In genomic region chr12:87656311-87656710, GRCh38 we compare ENCODE assay signal across 16 cellular contexts.
DNase-seq lines count a peak whose midpoint lies in the region; ATAC-seq, FAIRE-seq and TF ChIP-seq lines count a peak whose summit lies in the region.
"Had no signal": no experiment of that assay in that cellular context is flagged by ENCODE, and none has a peak within 500 bp of the region (broad histone marks: within the 10 kb centered on the region; RNA-seq: fewer than 3 reads in every experiment).

No MANE protein-coding gene starts in this region.

- H3K27me3 Mint-ChIP-seq in GM23338 (ENCODE audit: insufficient read depth, low read depth, poor library complexity) (peaks cover 4% of the 10 kb centered on the region), WTC11 (ENCODE audit: low read depth) (no peaks in the 10 kb centered on the region), nephron progenitor cell (ENCODE audit: low read depth, poor library complexity) (no peaks in the 10 kb centered on the region)
- H3K27me3 Mint-ChIP-seq: B cell; CD4-positive, alpha-beta T cell had no signal

- H3K36me3 Mint-ChIP-seq in GM23338 (ENCODE audit: low read depth) (no peaks in the 10 kb centered on the region), WTC11 (no peaks in the 10 kb centered on the region), nephron progenitor cell (ENCODE audit: low read depth) (no peaks in the 10 kb centered on the region)

- TF ChIP-seq CTCF in GM23338 (conservative IDR thresholded peaks at IDR 0.05; ENCODE audit: low read depth in 2 of 2) (no peak), WTC11 (IDR thresholded peaks at IDR 0.05) (no peak), nephron progenitor cell (IDR thresholded peaks at IDR 0.05) (no peak), foreskin fibroblast (IDR thresholded peaks at IDR 0.05; ENCODE audit: low read depth, low read length) (no peak)

- H3K4me3 Mint-ChIP-seq in GM23338 (no peak overlapping the region), WTC11 (no peak overlapping the region), nephron progenitor cell (no peak overlapping the region)
- H3K4me3 Mint-ChIP-seq: B cell; CD4-positive, alpha-beta T cell; HFFc6 had no signal

- H3K4me3 ChIP-seq in GM23338 (no peak overlapping the region), foreskin fibroblast (ENCODE audit: low read depth in 1 of 2, low read length in 2 of 2) (no peak overlapping the region)

- ATAC-seq in GM23338, result peak; percentile 36; the same call in 1 of the 3 replicates
- ATAC-seq in WTC11, result peak; percentile 39; the same call in 1 of the 2 replicates

- H3K4me1 Mint-ChIP-seq in GM23338 (peaks cover 4% of the 10 kb centered on the region; the same call in 1 of the 3 replicates), WTC11 (no peaks in the 10 kb centered on the region), nephron progenitor cell (peaks cover 21% of the 10 kb centered on the region)
- H3K4me1 Mint-ChIP-seq: B cell had no signal

- no peak for FAIRE-seq in GM19239 (lab: Jason Lieb, UNC)
- FAIRE-seq: A204.1, GM12892 had no signal

- H3K9me3 Mint-ChIP-seq in GM23338 (no peaks in the 10 kb centered on the region), WTC11 (no peaks in the 10 kb centered on the region), nephron progenitor cell (no peaks in the 10 kb centered on the region)
- H3K9me3 Mint-ChIP-seq: CD4-positive, alpha-beta T cell had no signal

- DNase-seq in GM23338 (ENCODE audit: low spot score), result peak; percentile 56
- no peak for DNase-seq in WTC11 (ENCODE audit: low spot score)
- peak; percentile 9 for DNase-seq in iPS DF 19.7 (ENCODE audit: low read depth, low spot score)
- no peak for DNase-seq in nephron progenitor cell
- DNase-seq in GM19239 (ENCODE audit: insufficient read length, low spot score), result no peak
- no peak for DNase-seq in foreskin fibroblast
- DNase-seq in stimulated activated CD4-positive, alpha-beta T cell treated with anti-CD3 and anti-CD28 coated beads, Interleukin-15, amount 100 ng/mL, for 24 hours, result no peak
- DNase-seq: C1 segment of cervical spinal cord; CD4-positive, alpha-beta T cell; DND-41; GDM1; HCEC 1CT; HFFc6 had no signal

- H3K27ac ChIP-seq in GM23338 (ENCODE audit: low read depth), result no peak overlapping the region

- no peak overlapping the region for H3K4me2 ChIP-seq in GM23338

- no peaks in the 10 kb centered on the region for H3F3A ChIP-seq in GM23338 (replicated peaks; ENCODE audit: low read depth)

- no peaks in the 10 kb centered on the region for H3K27me3 ChIP-seq in GM23338 (ENCODE audit: insufficient read depth)

- no peak overlapping the region for H2AFZ ChIP-seq in GM23338

- H4K20me1 ChIP-seq in GM23338 (replicated peaks; ENCODE audit: insufficient read depth), result no peaks in the 10 kb centered on the region

- POLR2A ChIA-PET in WTC11 (lab: Charles Lee), result no interaction called here

- no peaks in the 10 kb centered on the region for H3K79me2 ChIP-seq in GM23338 (replicated peaks; ENCODE audit: insufficient read depth)

- H3K4me1 ChIP-seq in GM23338 (ENCODE audit: insufficient read depth), result no peaks in the 10 kb centered on the region

- no peaks in the 10 kb centered on the region for H3K36me3 ChIP-seq in GM23338 (ENCODE audit: insufficient read depth)

- H3K27ac Mint-ChIP-seq in GM23338, result no peak overlapping the region
- H3K27ac Mint-ChIP-seq in WTC11, result no peak overlapping the region
- peak overlapping the region; percentile 12 for H3K27ac Mint-ChIP-seq in nephron progenitor cell
- H3K27ac Mint-ChIP-seq: B cell; CD4-positive, alpha-beta T cell; HFFc6 had no signal

- no peaks in the 10 kb centered on the region for H3K9me2 ChIP-seq in GM23338 (ENCODE audit: insufficient read depth)

- CTCF ChIA-PET in WTC11 (lab: Charles Lee), result no interaction called here

TF ChIP-seq in GM23338, 12 proteins besides CTCF, POLR2A, EP300 and RAD21 (continues in another document):
- no peak for TF ChIP-seq ZNF331 (CRISPR knock-in tag; IDR thresholded peaks at IDR 0.05; ENCODE audit: low read depth)

TF ChIP-seq in WTC11, 78 proteins besides CTCF, POLR2A, EP300 and RAD21:
- TF ChIP-seq, protein P1, sequence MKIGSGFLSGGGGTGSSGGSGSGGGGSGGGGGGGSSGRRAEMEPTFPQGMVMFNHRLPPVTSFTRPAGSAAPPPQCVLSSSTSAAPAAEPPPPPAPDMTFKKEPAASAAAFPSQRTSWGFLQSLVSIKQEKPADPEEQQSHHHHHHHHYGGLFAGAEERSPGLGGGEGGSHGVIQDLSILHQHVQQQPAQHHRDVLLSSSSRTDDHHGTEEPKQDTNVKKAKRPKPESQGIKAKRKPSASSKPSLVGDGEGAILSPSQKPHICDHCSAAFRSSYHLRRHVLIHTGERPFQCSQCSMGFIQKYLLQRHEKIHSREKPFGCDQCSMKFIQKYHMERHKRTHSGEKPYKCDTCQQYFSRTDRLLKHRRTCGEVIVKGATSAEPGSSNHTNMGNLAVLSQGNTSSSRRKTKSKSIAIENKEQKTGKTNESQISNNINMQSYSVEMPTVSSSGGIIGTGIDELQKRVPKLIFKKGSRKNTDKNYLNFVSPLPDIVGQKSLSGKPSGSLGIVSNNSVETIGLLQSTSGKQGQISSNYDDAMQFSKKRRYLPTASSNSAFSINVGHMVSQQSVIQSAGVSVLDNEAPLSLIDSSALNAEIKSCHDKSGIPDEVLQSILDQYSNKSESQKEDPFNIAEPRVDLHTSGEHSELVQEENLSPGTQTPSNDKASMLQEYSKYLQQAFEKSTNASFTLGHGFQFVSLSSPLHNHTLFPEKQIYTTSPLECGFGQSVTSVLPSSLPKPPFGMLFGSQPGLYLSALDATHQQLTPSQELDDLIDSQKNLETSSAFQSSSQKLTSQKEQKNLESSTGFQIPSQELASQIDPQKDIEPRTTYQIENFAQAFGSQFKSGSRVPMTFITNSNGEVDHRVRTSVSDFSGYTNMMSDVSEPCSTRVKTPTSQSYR (CRISPR knock-in tag; IDR thresholded peaks at IDR 0.05), result no peak
- TF ChIP-seq SOX15 (CRISPR knock-in tag; IDR thresholded peaks at IDR 0.05), result no peak
- no peak for TF ChIP-seq PRDM15 (CRISPR knock-in tag; IDR thresholded peaks at IDR 0.05)
- TF ChIP-seq TEAD1 (CRISPR knock-in tag; IDR thresholded peaks at IDR 0.05), result no peak
- TF ChIP-seq, protein P2, sequence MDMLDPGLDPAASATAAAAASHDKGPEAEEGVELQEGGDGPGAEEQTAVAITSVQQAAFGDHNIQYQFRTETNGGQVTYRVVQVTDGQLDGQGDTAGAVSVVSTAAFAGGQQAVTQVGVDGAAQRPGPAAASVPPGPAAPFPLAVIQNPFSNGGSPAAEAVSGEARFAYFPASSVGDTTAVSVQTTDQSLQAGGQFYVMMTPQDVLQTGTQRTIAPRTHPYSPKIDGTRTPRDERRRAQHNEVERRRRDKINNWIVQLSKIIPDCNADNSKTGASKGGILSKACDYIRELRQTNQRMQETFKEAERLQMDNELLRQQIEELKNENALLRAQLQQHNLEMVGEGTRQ (CRISPR knock-in tag; IDR thresholded peaks at IDR 0.05), result no peak

Comparison
In these comparisons a context has a peak if more than half of its experiments do, and no peak if none do; other contexts are left out.
1. DNase-seq: peak in GM23338 (single experiment) and iPS DF 19.7 (single experiment); none in WTC11 (single experiment), nephron progenitor cell (single experiment), GM19239 (single experiment), foreskin fibroblast (0 of 2) and stimulated activated CD4-positive, alpha-beta T cell treated with anti-CD3 and anti-CD28 coated beads, Interleukin-15, amount 100 ng/mL, for 24 hours (single experiment).